ENCODE assay signal across 1 cellular context in genomic region chr7:158829342-158830210, GRCh38.
TF ChIP-seq lines count a peak whose summit lies in the region.

Gene ESYT2, minus strand, starts transcription at chr7:158829509. Its CDS starts 91 bp downstream, at chr7:158829418.

TF ChIP-seq in GM12878, 131 proteins besides CTCF, POLR2A, EP300 and RAD21 (continued from another document and continues in another):
- peak; percentile 6; the same call in 1 of the 2 replicates for TF ChIP-seq YY1 (IDR thresholded peaks at IDR 0.05; ENCODE audit: low read depth, low read length)
- peak; percentile 39; the same call in 1 of the 2 replicates for TF ChIP-seq BRCA1 (IDR thresholded peaks at IDR 0.05; ENCODE audit: low read depth, low read length)
- TF ChIP-seq HDGF (IDR thresholded peaks at IDR 0.05) = no peak
- TF ChIP-seq ZNF384 (IDR thresholded peaks at IDR 0.05; ENCODE audit: borderline replicate concordance, low read depth, low read length) = no peak
- TF ChIP-seq CREM (IDR thresholded peaks at IDR 0.05; ENCODE audit: low read depth) = peak; percentile 97
- peak; percentile 97 for TF ChIP-seq NBN (IDR thresholded peaks at IDR 0.05)
- peak; percentile 80 for TF ChIP-seq RFX5 (IDR thresholded peaks at IDR 0.05; ENCODE audit: low read depth, low read length)
- TF ChIP-seq ELK1 (IDR thresholded peaks at IDR 0.05; ENCODE audit: low read depth, low read length) = 0 out of 2 replicates have a peak, but pooled peaks have one; percentile 15
- TF ChIP-seq SMAD5 (IDR thresholded peaks at IDR 0.05; ENCODE audit: low read depth) = peak; percentile 89
- TF ChIP-seq SP1 (IDR thresholded peaks at IDR 0.05; ENCODE audit: low read depth, low read length) = peak; percentile 71
- TF ChIP-seq CEBPB (IDR thresholded peaks at IDR 0.05; ENCODE audit: borderline replicate concordance in 1 of 2, low read depth in 2 of 2, low read length in 2 of 2) = no peak
- peak; percentile 69 for TF ChIP-seq NKRF (conservative IDR thresholded peaks at IDR 0.05)
- 0 out of 2 replicates have a peak, but pooled peaks have one; percentile 5 for TF ChIP-seq TCF3 (IDR thresholded peaks at IDR 0.05; ENCODE audit: borderline replicate concordance, insufficient read depth, low read depth, low read length)
- no peak for TF ChIP-seq ZBTB40 (IDR thresholded peaks at IDR 0.05; ENCODE audit: borderline replicate concordance)
- peak; percentile 69 for TF ChIP-seq MLLT1 (IDR thresholded peaks at IDR 0.05)
- TF ChIP-seq SIN3A (IDR thresholded peaks at IDR 0.05; ENCODE audit: low read depth, low read length) = peak; percentile 32; the same call in 1 of the 2 replicates
- TF ChIP-seq DPF2 (IDR thresholded peaks at IDR 0.05) = peak; percentile 92
- peak; percentile 45; the same call in 1 of the 2 replicates for TF ChIP-seq POLR2AphosphoS2 (IDR thresholded peaks at IDR 0.05; ENCODE audit: low read depth, low read length)
- peak; percentile 52; the same call in 1 of the 2 replicates for TF ChIP-seq CBFB (IDR thresholded peaks at IDR 0.05; ENCODE audit: low read depth)
- TF ChIP-seq E4F1 (IDR thresholded peaks at IDR 0.05; ENCODE audit: borderline replicate concordance, partially characterized antibody) = peak; percentile 54
- TF ChIP-seq ZNF687 (IDR thresholded peaks at IDR 0.05) = peak; percentile 95
- TF ChIP-seq ZNF207 (IDR thresholded peaks at IDR 0.05; ENCODE audit: borderline replicate concordance) = peak; percentile 94; the same call in 1 of the 2 replicates
- TF ChIP-seq MAX (IDR thresholded peaks at IDR 0.05; ENCODE audit: low read depth, low read length) = peak; percentile 73; the same call in 1 of the 2 replicates
- 0 out of 2 replicates have a peak, but pooled peaks have one; percentile 50 for TF ChIP-seq BCLAF1 (IDR thresholded peaks at IDR 0.05)
- TF ChIP-seq USF1 (IDR thresholded peaks at IDR 0.05; ENCODE audit: borderline replicate concordance, extremely low read length, insufficient read depth, low read depth, low read length) = peak; percentile 19
- TF ChIP-seq IKZF2 (IDR thresholded peaks at IDR 0.05) = peak; percentile 69 to 73; a peak in 3 of 4 replicates
- peak; percentile 78 for TF ChIP-seq MEF2B (IDR thresholded peaks at IDR 0.05; ENCODE audit: partially characterized antibody, poor library complexity, severe bottlenecking)
- TF ChIP-seq EED (IDR thresholded peaks at IDR 0.05; ENCODE audit: low read depth) = peak; percentile 63; the same call in 1 of the 2 replicates
- peak; percentile 75; the same call in 1 of the 2 replicates for TF ChIP-seq LARP7 (IDR thresholded peaks at IDR 0.05)
- TF ChIP-seq ASH2L (IDR thresholded peaks at IDR 0.05; ENCODE audit: borderline replicate concordance, low read depth) = no peak
- TF ChIP-seq ZSCAN29 (IDR thresholded peaks at IDR 0.05) = 0 out of 2 replicates have a peak, but pooled peaks have one; percentile 69
- TF ChIP-seq MEF2A (IDR thresholded peaks at IDR 0.05; ENCODE audit: insufficient read depth, low read depth, low read length) = 0 out of 2 replicates have a peak, but pooled peaks have one; percentile 60
- TF ChIP-seq TBL1XR1 (IDR thresholded peaks at IDR 0.05; ENCODE audit: low read depth, low read length) = 0 out of 2 replicates have a peak, but pooled peaks have one; percentile 31
- peak; percentile 59; the same call in 1 of the 2 replicates for TF ChIP-seq TAF1 (IDR thresholded peaks at IDR 0.05; ENCODE audit: borderline replicate concordance, low read depth, low read length)
- peak; percentile 74 to 79 for TF ChIP-seq EGR1 (IDR thresholded peaks at IDR 0.05; ENCODE audit: borderline replicate concordance in 1 of 2, low read depth in 2 of 2, low read length in 2 of 2)
- TF ChIP-seq ATF7 (IDR thresholded peaks at IDR 0.05; ENCODE audit: low read depth) = peak; percentile 98
